2 cellular contexts compared by ENCODE assay signal in the genomic region with DNA sequence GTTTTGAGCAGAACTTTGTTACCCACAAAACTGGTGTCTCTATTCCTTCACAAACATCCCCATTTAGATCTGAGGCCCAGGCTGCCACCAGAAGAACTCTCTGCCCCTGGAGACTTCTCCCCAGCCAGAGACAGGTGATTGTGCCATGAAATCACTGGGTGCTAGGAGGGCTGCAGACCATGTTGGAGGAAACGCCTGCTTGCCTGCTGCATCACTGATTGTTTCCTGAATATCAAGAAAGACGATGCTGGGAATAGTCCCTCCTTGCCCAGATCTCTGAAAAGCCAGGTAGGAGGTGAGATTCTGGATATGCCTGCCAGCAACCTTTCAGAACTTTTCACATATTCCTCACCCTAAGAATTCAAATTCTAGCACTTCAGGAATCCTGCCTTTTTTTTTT.
TF ChIP-seq lines count a peak whose summit lies in the region.

No MANE protein-coding gene starts in this region.

TF ChIP-seq in GM23338, 12 proteins besides CTCF, POLR2A, EP300 and RAD21:
- TF ChIP-seq ZNF114 (CRISPR knock-in tag; IDR thresholded peaks at IDR 0.05) (no peak), ZNF331 (CRISPR knock-in tag; IDR thresholded peaks at IDR 0.05; ENCODE audit: low read depth) (no peak), POLR2AphosphoS5 (IDR thresholded peaks at IDR 0.05; ENCODE audit: low read depth) (no peak), REST (IDR thresholded peaks at IDR 0.05; ENCODE audit: unreplicated experiment) (no peak)

TF ChIP-seq in H1, 55 proteins besides CTCF, POLR2A, EP300 and RAD21:
- TF ChIP-seq BACH1 (IDR thresholded peaks at IDR 0.05; ENCODE audit: low read length): no peak
- TF ChIP-seq ZNF274 (IDR thresholded peaks at IDR 0.05; ENCODE audit: borderline replicate concordance, extremely low read depth, low read length): no peak
- no peak for TF ChIP-seq TAF7 (optimal IDR thresholded peaks at IDR 0.05; ENCODE audit: borderline replicate concordance, low read depth, low read length)
- TF ChIP-seq, protein P1, sequence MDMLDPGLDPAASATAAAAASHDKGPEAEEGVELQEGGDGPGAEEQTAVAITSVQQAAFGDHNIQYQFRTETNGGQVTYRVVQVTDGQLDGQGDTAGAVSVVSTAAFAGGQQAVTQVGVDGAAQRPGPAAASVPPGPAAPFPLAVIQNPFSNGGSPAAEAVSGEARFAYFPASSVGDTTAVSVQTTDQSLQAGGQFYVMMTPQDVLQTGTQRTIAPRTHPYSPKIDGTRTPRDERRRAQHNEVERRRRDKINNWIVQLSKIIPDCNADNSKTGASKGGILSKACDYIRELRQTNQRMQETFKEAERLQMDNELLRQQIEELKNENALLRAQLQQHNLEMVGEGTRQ (IDR thresholded peaks at IDR 0.05; ENCODE audit: low read length): no peak
- no peak for TF ChIP-seq MAFK (IDR thresholded peaks at IDR 0.05; ENCODE audit: low read depth, low read length)
- no peak for TF ChIP-seq KDM5A (IDR thresholded peaks at IDR 0.05; ENCODE audit: low read length)
- TF ChIP-seq CHD1 (IDR thresholded peaks at IDR 0.05; ENCODE audit: low read depth, low read length): no peak
- TF ChIP-seq BCL11A (IDR thresholded peaks at IDR 0.05; ENCODE audit: low read depth in 2 of 2, low read length in 2 of 2): no peak
- TF ChIP-seq CHD2 (IDR thresholded peaks at IDR 0.05; ENCODE audit: low read length): no peak
- TF ChIP-seq CBX8 (IDR thresholded peaks at IDR 0.05; ENCODE audit: borderline replicate concordance, low read depth, low read length): no peak
- no peak for TF ChIP-seq POU5F1 (IDR thresholded peaks at IDR 0.05; ENCODE audit: low read depth, low read length)
- no peak for TF ChIP-seq MAX (IDR thresholded peaks at IDR 0.05)
- TF ChIP-seq EGR1 (IDR thresholded peaks at IDR 0.05; ENCODE audit: borderline replicate concordance, low read depth, low read length): no peak
